In genomic region chr1:25338188-25338981, GRCh38 we compare ENCODE assay signal across 8 cellular contexts. TPM values are rescaled to one million over a fixed set of nuclear protein-coding genes. Genes with fewer than 3 reads are reported as not detected.
DNase-seq lines count a peak whose midpoint lies in the region; ATAC-seq, FAIRE-seq and TF ChIP-seq lines count a peak whose summit lies in the region.

TSS of gene TMEM50A (plus strand) at chr1:25338334. CDS start at chr1:25340487, 2,153 bp downstream.

- H3K9me2 ChIP-seq in OCI-LY7 (ENCODE audit: insufficient read depth, low read length): no peaks in the 10 kb centered on the region

- peak; percentile 56 for DNase-seq in D721Med (ENCODE audit: insufficient read length, low spot score)
- peak; percentile 87 for DNase-seq in OCI-LY7 (ENCODE audit: low spot score)
- DNase-seq in activated T-cell treated with anti-CD3 and anti-CD28 coated beads for 24 hours (ENCODE audit: low read depth): peak; percentile 87
- DNase-seq in endothelial cell of umbilical vein (ENCODE audit: low read depth, low spot score): peak; percentile 93
- DNase-seq in middle frontal gyrus (ENCODE audit: extremely low spot score, low spot score): peak; percentile 66
- peak; percentile 69 to 84 for DNase-seq in stimulated activated CD8-positive, alpha-beta memory T cell treated with anti-CD3 and anti-CD28 coated beads, Interleukin-4, amount 100 ng/mL, for 1 hour (ENCODE audit: low read depth in 2 of 2, low spot score in 1 of 2)

- TF ChIP-seq CTCF in D721Med (IDR thresholded peaks at IDR 0.05; ENCODE audit: insufficient read depth, missing control alignments): no peak
- TF ChIP-seq CTCF in OCI-LY7 (conservative IDR thresholded peaks at IDR 0.05; ENCODE audit: low read length): no peak
- no peak for TF ChIP-seq CTCF in endothelial cell of umbilical vein (IDR thresholded peaks at IDR 0.05; ENCODE audit: extremely low read depth in 1 of 2, insufficient read depth in 1 of 2, low read depth in 1 of 2, low read length in 2 of 2)

- H3K27ac ChIP-seq in HUES6 (ENCODE audit: low read depth, low read length) (peak within 1 kb of the TSS; percentile 96), OCI-LY7 (ENCODE audit: low read depth, low read length, poor library complexity, severe bottlenecking) (peak within 1 kb of the TSS; percentile 86), endothelial cell of umbilical vein (ENCODE audit: insufficient read depth, low read depth, low read length) (peak within 1 kb of the TSS; percentile 91)

- H3K36me3 ChIP-seq in HUES6 (ENCODE audit: control insufficient read depth, insufficient read depth, low read length) (peaks cover 7% of the 10 kb centered on the region), OCI-LY7 (ENCODE audit: insufficient read depth, low read length) (peaks cover 16% of the 10 kb centered on the region), endothelial cell of umbilical vein (ENCODE audit: control insufficient read depth in 2 of 2, extremely low read depth in 1 of 2, insufficient read depth in 2 of 2, low read length in 2 of 2) (no peaks in the 10 kb centered on the region)

- POLR2A ChIA-PET in OCI-LY7 (lab: Charles Lee) (no interaction called here), endothelial cell of umbilical vein (lab: Charles Lee) (interaction anchor here (0.5 kb wide), 1 partner anchor 19 kb away, joined by 4 read pairs; no protein-coding TSS in a partner anchor)

- H2AFZ ChIP-seq in OCI-LY7 (ENCODE audit: low read length) (peak within 1 kb of the TSS; percentile 77), endothelial cell of umbilical vein (ENCODE audit: low read depth, low read length) (peak within 1 kb of the TSS; percentile 92)

- peaks cover 53% of the 10 kb centered on the region for H3K79me2 ChIP-seq in OCI-LY7 (ENCODE audit: insufficient read depth, low read depth, low read length)
- peaks cover 53% of the 10 kb centered on the region for H3K79me2 ChIP-seq in endothelial cell of umbilical vein (ENCODE audit: control insufficient read depth, insufficient read depth, low read length)

- H3K4me1 ChIP-seq in HUES6 (ENCODE audit: control insufficient read depth, insufficient read depth, low read length): 0 out of 2 replicates have a peak, but pooled peaks cover 3% of the 10 kb centered on the region
- H3K4me1 ChIP-seq in OCI-LY7 (ENCODE audit: insufficient read depth, low read length, poor library complexity, severe bottlenecking): peaks cover 19% of the 10 kb centered on the region
- H3K4me1 ChIP-seq in endothelial cell of umbilical vein (ENCODE audit: control insufficient read depth, extremely low read depth, insufficient read depth, low read length): peaks cover 18% of the 10 kb centered on the region

- dilution Hi-C loops in endothelial cell of umbilical vein (cut with MboI; ENCODE audit: extremely low pct_ligation_motif_present, low sequenced_read_pairs): no loop called here

- peak; percentile 69 for ATAC-seq in GM21423 (IDR thresholded peaks at IDR 0.05; ENCODE audit: unreplicated experiment)

- H4K20me1 ChIP-seq in OCI-LY7 (ENCODE audit: insufficient read depth, low read length) (peaks cover 6% of the 10 kb centered on the region), endothelial cell of umbilical vein (replicated peaks; ENCODE audit: control insufficient read depth, extremely low read depth, insufficient read depth, low read length) (peaks cover 6% of the 10 kb centered on the region)

- peak within 1 kb of the TSS; percentile 97 for H3K4me3 ChIP-seq in HUES6 (ENCODE audit: low read depth, low read length)
- peak within 1 kb of the TSS; percentile 93 for H3K4me3 ChIP-seq in OCI-LY7 (ENCODE audit: low read depth, low read length, poor library complexity, severe bottlenecking)
- peak within 1 kb of the TSS; percentile 74 to 97 (median 85) for H3K4me3 ChIP-seq in endothelial cell of umbilical vein (replicated peaks in 1 of 3; ENCODE audit: insufficient read depth in 1 of 3, low read depth in 1 of 3, low read length in 3 of 3)

- BruUV-seq in OCI-LY7 (replicated peaks; lab: Mats Ljungman, UMichigan): no TSS peak
- TSS peak; percentile 37 for BruUV-seq in endothelial cell of umbilical vein (replicated peaks; lab: Mats Ljungman, UMichigan)

- peak; percentile 45 for TF ChIP-seq POLR2A in endothelial cell of umbilical vein (IDR thresholded peaks at IDR 0.05; ENCODE audit: low read depth, low read length)

- H3K4me2 ChIP-seq in OCI-LY7 (ENCODE audit: low read length) (peak within 1 kb of the TSS; percentile 99), endothelial cell of umbilical vein (ENCODE audit: insufficient read depth, low read length) (peak within 1 kb of the TSS; percentile 93)

- intact Hi-C loops in OCI-LY7 (cut with micrococcal nuclease; ENCODE audit: unreplicated experiment) (loop anchor here (5.0 kb wide), 1 partner anchor 91 kb away; the partner anchor contains the start of gene RSRP1), endothelial cell of umbilical vein (cut with micrococcal nuclease) (loop anchor here (2.0 to 5.0 kb wide), 3 partner anchors 78 to 94 kb away; partner anchors contain the start of genes MACO1 and RSRP1)

- H3K9me3 ChIP-seq in HUES6 (ENCODE audit: control insufficient read depth, insufficient read depth, low read depth, low read length) (no peaks in the 10 kb centered on the region), OCI-LY7 (ENCODE audit: low read length) (no peaks in the 10 kb centered on the region), endothelial cell of umbilical vein (replicated peaks; ENCODE audit: control insufficient read depth, insufficient read depth, low read length) (no peaks in the 10 kb centered on the region)

- no peaks in the 10 kb centered on the region for H3K9me1 ChIP-seq in endothelial cell of umbilical vein (replicated peaks; ENCODE audit: control insufficient read depth, extremely low read depth, insufficient read depth, low read length)

- no peak for FAIRE-seq in D721Med (lab: Jason Lieb, UNC)
- FAIRE-seq in endothelial cell of umbilical vein (lab: Jason Lieb, UNC): peak; percentile 98

- H3K9ac ChIP-seq in HUES6 (ENCODE audit: low read length) (peak within 1 kb of the TSS; percentile 88), endothelial cell of umbilical vein (replicated peaks; ENCODE audit: extremely low read depth, insufficient read depth, low read length) (peak within 1 kb of the TSS; percentile 99)

- H3K27me3 ChIP-seq in HUES6 (ENCODE audit: control insufficient read depth, insufficient read depth, low read length): no peaks in the 10 kb centered on the region
- no peaks in the 10 kb centered on the region for H3K27me3 ChIP-seq in endothelial cell of umbilical vein (ENCODE audit: control insufficient read depth in 2 of 2, insufficient read depth in 2 of 2, low read length in 2 of 2)

- CTCF ChIA-PET in OCI-LY7 (lab: Charles Lee; ENCODE audit: unreplicated experiment) (no interaction called here), endothelial cell of umbilical vein (lab: Charles Lee) (interaction anchor here (1.4 kb wide), 1 partner anchor 15 kb away, joined by 3 read pairs; no protein-coding TSS in a partner anchor)

TF ChIP-seq in endothelial cell of umbilical vein, 7 proteins besides CTCF, POLR2A, EP300 and RAD21:
- TF ChIP-seq MYC (IDR thresholded peaks at IDR 0.05; ENCODE audit: low read depth, low read length): no peak
- peak; percentile 36 for TF ChIP-seq POLR2AphosphoS5 (IDR thresholded peaks at IDR 0.05; ENCODE audit: insufficient read depth, low read depth, low read length)

RNA-seq across cellular contexts. Expression of gene TMEM50A, which starts in this region (rescaled TPM):
- 56.2 and 68.4 TPM in 2 replicates for total RNA-seq in OCI-LY7 (2014; rRNA removed; shearing (Covaris generic))
- 62.9 and 70.7 TPM in 2 replicates for total RNA-seq in OCI-LY7 (2022)
- 130 and 140 TPM in 2 replicates for total RNA-seq in endothelial cell of umbilical vein
- 86.2 and 125 TPM in 2 replicates for polyA plus RNA-seq in endothelial cell of umbilical vein
- 85.5 and 97.9 TPM in 2 replicates for polyA plus RNA-seq in endothelial cell of umbilical vein (2011; cell fraction: cytosol; rRNA removed)
- 33.0 and 43.1 TPM in 2 replicates for polyA plus RNA-seq in endothelial cell of umbilical vein (2011; cell fraction: nucleus; rRNA removed)
- 175 and 182 TPM in 2 replicates for polyA plus RNA-seq in endothelial cell of umbilical vein (2012)
- 50.6 and 51.3 TPM in 2 replicates for polyA minus RNA-seq in endothelial cell of umbilical vein
- 38.0 TPM for polyA minus RNA-seq in endothelial cell of umbilical vein (2011; cell fraction: cytosol; rRNA and poly(A)+ RNA removed)
- polyA minus RNA-seq in endothelial cell of umbilical vein (2011; cell fraction: nucleus; rRNA and poly(A)+ RNA removed): 19.8 and 23.9 TPM in 2 replicates

Comparison
In these comparisons a context has a peak if more than half of its experiments do, and no peak if none do; other contexts are left out.
1. Peak in every context shown above with its lines: DNase-seq, ATAC-seq, H3K4me3 ChIP-seq and H3K27ac ChIP-seq.